1 cellular context compared by ENCODE assay signal in the genomic region with DNA sequence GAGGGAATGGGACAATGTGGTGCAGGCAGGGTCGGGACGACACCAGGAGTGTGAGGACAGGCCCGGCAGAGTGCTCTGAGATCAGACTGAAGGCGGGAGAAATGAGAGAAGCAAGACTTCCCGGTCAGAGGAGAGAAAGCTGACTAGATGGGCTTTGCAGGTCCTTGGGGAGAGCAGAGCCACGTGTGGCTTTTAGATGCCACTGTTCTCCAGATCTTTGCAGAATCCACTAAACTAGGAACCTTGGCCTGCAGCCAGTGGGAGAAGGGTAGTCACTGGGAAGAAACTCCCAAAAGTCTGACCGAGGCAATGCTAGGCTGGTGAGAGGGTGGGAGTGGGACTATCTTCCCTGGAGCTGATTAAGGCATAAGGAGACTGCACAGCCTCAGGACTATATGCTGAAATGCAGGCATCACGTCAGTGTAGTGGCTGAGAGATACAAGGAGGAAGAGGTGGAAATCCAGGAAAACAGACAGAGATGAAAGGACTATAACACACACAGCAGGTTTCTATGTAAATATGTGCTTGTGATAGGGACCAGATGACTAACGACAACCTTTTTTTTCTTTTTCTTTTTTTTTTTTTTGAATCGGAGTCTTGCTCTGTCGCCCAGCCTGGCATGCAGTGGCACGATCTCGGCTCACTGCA.
A peak's percentile ranks its signal among the peaks of the same experiment; 100 is the strongest.
TF ChIP-seq lines count a peak whose summit lies in the region.

No MANE protein-coding gene starts in this region.

TF ChIP-seq in HepG2, 621 proteins besides CTCF, POLR2A, EP300 and RAD21 (continued from another document):
- TF ChIP-seq JUN (CRISPR knock-in tag; IDR thresholded peaks at IDR 0.05) (0 out of 2 replicates have a peak, but pooled peaks have one; percentile 17), FOXA3 (CRISPR knock-in tag; IDR thresholded peaks at IDR 0.05) (peak; percentile 83), SAP130 (CRISPR knock-in tag; IDR thresholded peaks at IDR 0.05; ENCODE audit: low read depth) (peak; percentile 49), ZNF121 (CRISPR knock-in tag; IDR thresholded peaks at IDR 0.05) (peak; percentile 35; the same call in 1 of the 2 replicates), SNAI1 (CRISPR knock-in tag; IDR thresholded peaks at IDR 0.05; ENCODE audit: borderline replicate concordance) (0 out of 2 replicates have a peak, but pooled peaks have one; percentile 33), NBN (conservative IDR thresholded peaks at IDR 0.05) (no peak), FOXA1 (IDR thresholded peaks at IDR 0.05) (peak; percentile 55; the same call in 1 of the 2 replicates), FOXA1 (CRISPR knock-in tag; IDR thresholded peaks at IDR 0.05) (0 out of 2 replicates have a peak, but pooled peaks have one; percentile 42), ZNF296 (CRISPR knock-in tag; conservative IDR thresholded peaks at IDR 0.05) (no peak), ZNF784 (CRISPR knock-in tag; IDR thresholded peaks at IDR 0.05; ENCODE audit: borderline replicate concordance) (no peak), ARID3A (IDR thresholded peaks at IDR 0.05; ENCODE audit: low read depth, low read length) (peak; percentile 24; the same call in 1 of the 2 replicates), BATF2 (CRISPR knock-in tag; IDR thresholded peaks at IDR 0.05) (no peak), BCL6 (CRISPR knock-in tag; IDR thresholded peaks at IDR 0.05) (peak; percentile 58; the same call in 1 of the 2 replicates), ZNF292 (CRISPR knock-in tag; IDR thresholded peaks at IDR 0.05; ENCODE audit: borderline replicate concordance, low read depth) (0 out of 2 replicates have a peak, but pooled peaks have one; percentile 26), FOXK2 (IDR thresholded peaks at IDR 0.05) (0 out of 2 replicates have a peak, but pooled peaks have one; percentile 48), FUBP1 (CRISPR knock-in tag; IDR thresholded peaks at IDR 0.05; ENCODE audit: borderline replicate concordance) (no peak), NR3C1 (CRISPR knock-in tag; IDR thresholded peaks at IDR 0.05) (no peak), PHB2 (IDR thresholded peaks at IDR 0.05; ENCODE audit: partially characterized antibody) (no peak), RNF2 (conservative IDR thresholded peaks at IDR 0.05; ENCODE audit: low read depth) (no peak), U2AF2 (IDR thresholded peaks at IDR 0.05; ENCODE audit: low read depth, low read length) (no peak), ZNF841 (CRISPR knock-in tag; IDR thresholded peaks at IDR 0.05; ENCODE audit: borderline replicate concordance) (no peak), CBX2 (IDR thresholded peaks at IDR 0.05; ENCODE audit: low read depth, low read length) (no peak), CBX2 (CRISPR knock-in tag; IDR thresholded peaks at IDR 0.05; ENCODE audit: low read depth) (no peak), SOX5 (CRISPR knock-in tag; IDR thresholded peaks at IDR 0.05; ENCODE audit: borderline replicate concordance) (peak; percentile 57; the same call in 1 of the 2 replicates)
- TF ChIP-seq, protein P1, sequence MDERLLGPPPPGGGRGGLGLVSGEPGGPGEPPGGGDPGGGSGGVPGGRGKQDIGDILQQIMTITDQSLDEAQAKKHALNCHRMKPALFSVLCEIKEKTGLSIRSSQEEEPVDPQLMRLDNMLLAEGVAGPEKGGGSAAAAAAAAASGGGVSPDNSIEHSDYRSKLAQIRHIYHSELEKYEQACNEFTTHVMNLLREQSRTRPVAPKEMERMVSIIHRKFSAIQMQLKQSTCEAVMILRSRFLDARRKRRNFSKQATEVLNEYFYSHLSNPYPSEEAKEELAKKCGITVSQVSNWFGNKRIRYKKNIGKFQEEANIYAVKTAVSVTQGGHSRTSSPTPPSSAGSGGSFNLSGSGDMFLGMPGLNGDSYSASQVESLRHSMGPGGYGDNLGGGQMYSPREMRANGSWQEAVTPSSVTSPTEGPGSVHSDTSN (CRISPR knock-in tag; IDR thresholded peaks at IDR 0.05): 0 out of 2 replicates have a peak, but pooled peaks have one; percentile 12
- TF ChIP-seq, protein P2, sequence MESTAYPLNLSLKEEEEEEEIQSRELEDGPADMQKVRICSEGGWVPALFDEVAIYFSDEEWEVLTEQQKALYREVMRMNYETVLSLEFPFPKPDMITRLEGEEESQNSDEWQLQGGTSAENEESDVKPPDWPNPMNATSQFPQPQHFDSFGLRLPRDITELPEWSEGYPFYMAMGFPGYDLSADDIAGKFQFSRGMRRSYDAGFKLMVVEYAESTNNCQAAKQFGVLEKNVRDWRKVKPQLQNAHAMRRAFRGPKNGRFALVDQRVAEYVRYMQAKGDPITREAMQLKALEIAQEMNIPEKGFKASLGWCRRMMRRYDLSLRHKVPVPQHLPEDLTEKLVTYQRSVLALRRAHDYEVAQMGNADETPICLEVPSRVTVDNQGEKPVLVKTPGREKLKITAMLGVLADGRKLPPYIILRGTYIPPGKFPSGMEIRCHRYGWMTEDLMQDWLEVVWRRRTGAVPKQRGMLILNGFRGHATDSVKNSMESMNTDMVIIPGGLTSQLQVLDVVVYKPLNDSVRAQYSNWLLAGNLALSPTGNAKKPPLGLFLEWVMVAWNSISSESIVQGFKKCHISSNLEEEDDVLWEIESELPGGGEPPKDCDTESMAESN (CRISPR knock-in tag; conservative IDR thresholded peaks at IDR 0.05): no peak
TF ChIP-seq in HepG2: peak in this region for 33.
